ENCODE assay signal across 1 cellular context in the genomic region with DNA sequence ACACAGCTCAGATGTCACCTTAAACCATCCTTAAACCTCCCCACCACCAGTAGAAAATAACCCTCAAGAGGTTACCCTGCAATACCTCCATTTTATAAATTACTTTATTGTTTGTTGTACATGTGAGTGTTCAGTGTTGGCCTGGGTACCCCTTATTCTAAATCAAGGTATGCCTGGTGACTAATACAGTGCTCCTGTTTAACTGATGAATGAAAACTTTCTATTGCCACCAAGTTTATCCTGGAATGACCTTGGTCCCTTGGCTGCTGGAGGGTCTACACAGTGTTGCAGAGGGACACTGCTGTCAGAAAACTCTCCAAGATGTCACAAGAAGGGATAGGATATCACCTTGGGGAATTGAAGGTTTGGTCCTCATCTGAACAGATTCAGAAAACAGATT.
TF ChIP-seq lines count a peak whose summit lies in the region.

No MANE protein-coding gene starts in this region.

TF ChIP-seq in A549, 52 proteins besides CTCF, POLR2A, EP300 and RAD21 (continued from another document):
- TF ChIP-seq GATA3 (IDR thresholded peaks at IDR 0.05; ENCODE audit: borderline replicate concordance) = no peak
- no peak for TF ChIP-seq HOXB13 (CRISPR knock-in tag; IDR thresholded peaks at IDR 0.05; ENCODE audit: low read depth)
- TF ChIP-seq RARB (CRISPR knock-in tag; IDR thresholded peaks at IDR 0.05) = no peak
- no peak for TF ChIP-seq RNF2 (IDR thresholded peaks at IDR 0.05; ENCODE audit: borderline replicate concordance, low read depth)
- TF ChIP-seq FOSB (CRISPR knock-in tag; IDR thresholded peaks at IDR 0.05) = no peak
